In the genomic region with DNA sequence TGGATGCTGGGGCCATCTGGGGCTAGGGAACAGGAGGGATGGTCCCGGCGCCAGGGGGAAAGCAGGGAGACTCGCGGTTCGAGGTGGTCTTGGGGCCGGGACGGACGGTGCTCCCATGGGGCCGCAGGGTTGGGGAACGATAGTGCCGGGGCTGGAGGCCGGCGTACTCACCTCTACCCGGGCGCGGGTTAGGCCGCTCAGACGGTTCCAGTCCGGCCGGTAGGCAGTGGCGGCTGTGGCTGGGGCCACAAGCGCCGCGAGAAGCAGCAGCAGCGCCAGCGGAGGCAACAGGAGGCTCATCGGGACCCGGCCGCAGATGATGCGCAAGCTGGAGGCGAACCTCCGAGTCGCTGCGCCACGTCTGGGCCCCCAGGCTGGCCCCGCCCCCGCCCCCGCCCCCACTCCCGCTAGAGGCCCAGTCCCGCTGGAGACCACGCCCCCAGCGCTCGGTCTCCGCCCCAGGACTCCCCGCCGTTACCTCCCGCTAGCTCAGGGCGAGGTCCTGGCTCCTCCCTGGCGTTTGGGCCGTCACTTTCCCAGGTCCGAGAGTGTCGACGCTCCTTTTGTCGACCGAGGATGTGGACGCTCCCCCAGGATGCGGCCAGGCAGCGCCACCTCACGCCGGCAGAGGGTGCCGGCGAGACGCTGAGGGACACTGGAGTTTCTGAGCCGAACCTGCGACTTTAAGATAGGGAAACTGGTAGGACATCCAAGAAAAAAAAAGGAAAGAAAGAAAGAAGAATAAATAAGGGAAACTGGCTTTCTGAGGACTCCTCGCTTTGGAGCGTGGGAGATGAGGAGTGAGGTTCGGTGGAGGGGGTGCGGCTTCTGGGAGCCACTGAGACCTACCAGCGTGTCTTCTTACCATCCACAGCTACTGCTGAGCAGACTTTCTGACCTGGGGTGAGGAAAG, we compare ENCODE assay signal across 8 cellular contexts. TPM values are rescaled to one million over a fixed set of nuclear protein-coding genes. Genes with fewer than 3 reads are reported as not detected.
DNase-seq lines count a peak whose midpoint lies in the region; ATAC-seq and TF ChIP-seq lines count a peak whose summit lies in the region.

A gene with protein sequence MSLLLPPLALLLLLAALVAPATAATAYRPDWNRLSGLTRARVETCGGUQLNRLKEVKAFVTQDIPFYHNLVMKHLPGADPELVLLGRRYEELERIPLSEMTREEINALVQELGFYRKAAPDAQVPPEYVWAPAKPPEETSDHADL (minus strand): TSS at position 363 of the 913 bp plus-strand sequence. CDS start 63 bp downstream, at position 300.

- peak within 1 kb of the TSS; percentile 62 for H3K4me3 ChIP-seq in OCI-LY1 (ENCODE audit: low read depth, low read length, poor library complexity, severe bottlenecking)
- H3K4me3 ChIP-seq in epithelial cell of proximal tubule (ENCODE audit: low read depth, low read length): peak within 1 kb of the TSS; percentile 71
- peak within 1 kb of the TSS; percentile 75 to 80 for H3K4me3 ChIP-seq in mucosa of rectum (ENCODE audit: low read length in 2 of 2)

- no peaks in the 10 kb centered on the region for H3K27me3 Mint-ChIP-seq in CD4-positive, alpha-beta T cell

- TF ChIP-seq CTCF in CD4-positive, alpha-beta T cell (IDR thresholded peaks at IDR 0.05): peak; percentile 70
- TF ChIP-seq CTCF in OCI-LY1 (IDR thresholded peaks at IDR 0.05; ENCODE audit: low read length) (peak; percentile 98), epithelial cell of proximal tubule (conservative IDR thresholded peaks at IDR 0.05; ENCODE audit: low read depth, low read length) (peak; percentile 96)

- H3K9me3 ChIP-seq in CD4-positive, alpha-beta T cell (ENCODE audit: control insufficient read depth, low read length): no peaks in the 10 kb centered on the region
- H3K9me3 ChIP-seq in OCI-LY1 (ENCODE audit: low read length): no peaks in the 10 kb centered on the region
- H3K9me3 ChIP-seq in mucosa of rectum (ENCODE audit: control insufficient read depth in 2 of 2, low read length in 2 of 2): no peaks in the 10 kb centered on the region

- H3K9me3 Mint-ChIP-seq in CD4-positive, alpha-beta T cell: no peaks in the 10 kb centered on the region

- intact Hi-C loops in CD4-positive, alpha-beta T cell (cut with DNase I, micrococcal nuclease): loop anchor here in 1 of 2 experiments (1.0 to 5.0 kb wide), 6 partner anchors 23 to 440 kb away; partner anchors contain the start of genes DUSP18, LIMK2 and PATZ1

- H3K4me1 ChIP-seq in OCI-LY1 (ENCODE audit: insufficient read depth, low read length, severe bottlenecking) (peaks cover 10% of the 10 kb centered on the region), mucosa of rectum (ENCODE audit: control insufficient read depth in 2 of 2, insufficient read depth in 2 of 2, low read length in 2 of 2) (peaks cover 7 to 16% of the 10 kb centered on the region in 2 donors)

- peak within 1 kb of the TSS; percentile 77 for H3K4me2 ChIP-seq in OCI-LY1 (ENCODE audit: low read length)

- peak; percentile 90 for ATAC-seq in CD4-positive, alpha-beta T cell (ENCODE audit: poor library complexity)
- ATAC-seq in GM19452 (IDR thresholded peaks at IDR 0.05; ENCODE audit: unreplicated experiment): peak; percentile 80

- peak within 1 kb of the TSS; percentile 47 for H3K9ac ChIP-seq in OCI-LY1 (ENCODE audit: low read length)
- peak within 1 kb of the TSS; percentile 79 to 86 for H3K9ac ChIP-seq in mucosa of rectum (ENCODE audit: low read depth in 1 of 2, low read length in 2 of 2)

- H4K20me1 ChIP-seq in OCI-LY1 (ENCODE audit: insufficient read depth, low read length): no peaks in the 10 kb centered on the region

- CTCF ChIA-PET in CD4-positive, alpha-beta T cell (lab: Charles Lee): interaction anchor here (0.7 to 3.4 kb wide), 9 partner anchors 23 to 472 kb away, joined by 3 to 21 read pairs (median 7); partner anchors contain the start of genes LIMK2, RNF185, SLC35E4 and SMTN

- H3K27me3 ChIP-seq in CD4-positive, alpha-beta T cell (ENCODE audit: control insufficient read depth, insufficient read depth, low read length): no peaks in the 10 kb centered on the region
- H3K27me3 ChIP-seq in OCI-LY1 (ENCODE audit: insufficient read depth, low read length): peaks cover 9% of the 10 kb centered on the region; the same call in 1 of the 2 replicates
- H3K27me3 ChIP-seq in mucosa of rectum (ENCODE audit: control insufficient read depth in 2 of 2, insufficient read depth in 2 of 2, low read length in 2 of 2): no peaks in the 10 kb centered on the region

- H3K36me3 Mint-ChIP-seq in CD4-positive, alpha-beta T cell (ENCODE audit: low read depth): peaks cover 17% of the 10 kb centered on the region

- peak within 1 kb of the TSS; percentile 87 for H3K27ac Mint-ChIP-seq in CD4-positive, alpha-beta T cell

- H3K4me1 Mint-ChIP-seq in CD4-positive, alpha-beta T cell (ENCODE audit: low read depth): peaks cover 24% of the 10 kb centered on the region

- peak within 1 kb of the TSS; percentile 57; the same call in 1 of the 2 replicates for H2AFZ ChIP-seq in OCI-LY1 (ENCODE audit: low read length)

- H3F3A ChIP-seq in OCI-LY1 (ENCODE audit: insufficient read depth, low read length): no peaks in the 10 kb centered on the region

- peak within 1 kb of the TSS; percentile 97 for H3K4me3 Mint-ChIP-seq in CD4-positive, alpha-beta T cell

- no peaks in the 10 kb centered on the region for H3K79me2 ChIP-seq in OCI-LY1 (ENCODE audit: insufficient read depth, low read length)

- DNase-seq in CD4-positive, alpha-beta T cell: peak; percentile 71 to 85 (median 82)
- peak; percentile 97 for DNase-seq in HPDE6-E6E7 (ENCODE audit: extremely low spot score)
- peak; percentile 86 for DNase-seq in activated T-cell treated with anti-CD3 and anti-CD28 coated beads, Interleukin-2, amount 50 U/mL, for 1 hour
- DNase-seq in epithelial cell of proximal tubule (ENCODE audit: low read depth): peak; percentile 64
- peak; percentile 60 to 69 for DNase-seq in stimulated activated CD8-positive, alpha-beta memory T cell treated with anti-CD3 and anti-CD28 coated beads, Interleukin-4, amount 100 ng/mL, for 4 hours (ENCODE audit: low read depth in 2 of 2, low spot score in 1 of 2)

- H3K9me2 ChIP-seq in OCI-LY1 (ENCODE audit: low read depth, low read length): no peaks in the 10 kb centered on the region

- H3K27ac ChIP-seq in CD4-positive, alpha-beta T cell (ENCODE audit: low read depth, low read length): peak within 1 kb of the TSS; percentile 51
- H3K27ac ChIP-seq in OCI-LY1 (ENCODE audit: low read depth, low read length, poor library complexity, severe bottlenecking) (no peak within 1 kb of the TSS), mucosa of rectum (ENCODE audit: low read depth in 2 of 2, low read length in 2 of 2) (peak within 1 kb of the TSS; percentile 88 to 91)

- H3K36me3 ChIP-seq in OCI-LY1 (ENCODE audit: insufficient read depth, low read length) (no peaks in the 10 kb centered on the region), mucosa of rectum (ENCODE audit: control insufficient read depth in 2 of 2, insufficient read depth in 2 of 2, low read length in 2 of 2) (peaks cover 2 to 11% of the 10 kb centered on the region in 2 donors)

- POLR2A ChIA-PET in CD4-positive, alpha-beta T cell (lab: Charles Lee): interaction anchor here (0.5 to 3.7 kb wide), 25 partner anchors 9 to 1484 kb away, joined by 3 to 23 read pairs (median 3); partner anchors contain the start of genes LIMK2, MORC2, PATZ1 and PIK3IP1

RNA-seq across cellular contexts. Expression of the gene that starts here (rescaled TPM):
- 10 to 100 TPM; 78.0 to 82.4 TPM for total RNA-seq in CD4-positive, alpha-beta T cell
- 18.9 and 56.3 TPM in 2 replicates for total RNA-seq in epithelial cell of proximal tubule
